ENCODE assay signal across 12 cellular contexts in the genomic region with DNA sequence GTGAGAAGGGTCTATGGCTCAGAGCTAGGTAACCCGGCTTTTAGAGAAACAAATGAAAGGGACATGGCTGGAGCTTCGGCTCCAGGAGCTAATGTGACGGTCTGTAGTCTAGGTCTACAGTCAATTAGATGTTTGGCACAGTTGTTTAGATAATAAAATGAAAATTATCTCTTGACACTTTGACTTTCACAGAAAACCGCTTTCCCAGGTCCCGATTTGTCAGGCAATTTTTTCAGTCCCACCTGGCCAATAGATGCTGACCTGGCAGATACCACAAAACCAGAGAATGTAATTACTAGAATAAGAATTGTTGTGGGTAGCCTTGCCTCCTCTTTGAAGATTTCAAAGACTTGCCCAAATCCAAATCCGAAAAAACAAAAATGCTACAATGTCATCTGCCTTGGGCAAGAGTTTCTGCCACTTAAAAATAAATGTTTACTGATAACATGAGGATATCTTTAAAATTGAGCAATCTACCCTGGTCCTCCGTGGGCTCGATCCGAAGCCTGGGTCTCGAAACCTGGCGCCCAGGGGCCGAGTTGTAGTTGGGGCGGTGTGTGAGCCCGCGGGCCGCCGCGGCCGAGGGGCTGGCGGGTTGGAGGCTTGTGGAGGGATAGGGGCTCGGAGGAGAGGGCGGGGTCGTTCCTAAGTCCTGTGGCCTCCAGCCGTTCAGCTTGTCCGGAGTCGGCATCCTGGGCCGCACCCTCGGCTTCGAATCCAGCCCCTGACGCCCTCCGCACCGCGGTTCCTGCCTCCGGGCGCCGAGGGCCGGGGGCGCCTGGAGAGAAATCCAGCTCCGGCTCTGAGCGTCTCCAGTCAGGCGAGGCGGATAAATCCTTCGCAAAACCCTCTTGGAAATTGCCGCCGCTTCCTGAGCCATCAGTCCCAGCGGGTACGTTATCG. TPM values are rescaled to one million over a fixed set of nuclear protein-coding genes. Genes with fewer than 3 reads are reported as not detected.
DNase-seq lines count a peak whose midpoint lies in the region; FAIRE-seq and TF ChIP-seq lines count a peak whose summit lies in the region.
"Had no signal": no experiment of that assay in that cellular context is flagged by ENCODE, and none has a peak within 500 bp of the region (broad histone marks: within the 10 kb centered on the region; RNA-seq: fewer than 3 reads in every experiment).

No MANE protein-coding gene starts in this region.

- no peaks in the 10 kb centered on the region for H3K36me3 Mint-ChIP-seq in MCF 10A (ENCODE audit: insufficient read depth, unreplicated experiment)
- H3K36me3 Mint-ChIP-seq in activated CD4-positive, alpha-beta memory T cell treated with anti-CD3 and anti-CD28 coated beads for 36 hours, result no peaks in the 10 kb centered on the region

- H3K9me3 ChIP-seq in breast epithelium, result no peaks in the 10 kb centered on the region
- no peaks in the 10 kb centered on the region for H3K9me3 ChIP-seq in testis
- H3K9me3 ChIP-seq: body of pancreas had no signal

- H3K27me3 ChIP-seq in breast epithelium (peaks cover 24 to 100% of the 10 kb centered on the region in 2 donors), testis (peaks cover 16% of the 10 kb centered on the region)

- H3K9me3 Mint-ChIP-seq in MCF 10A (ENCODE audit: unreplicated experiment), result no peaks in the 10 kb centered on the region
- H3K9me3 Mint-ChIP-seq in activated CD4-positive, alpha-beta memory T cell treated with anti-CD3 and anti-CD28 coated beads for 36 hours, result no peaks in the 10 kb centered on the region

- CTCF ChIA-PET in MCF 10A (lab: Yijun Ruan, JAX), result interaction anchor here (0.8 kb wide), 1 partner anchor 16 kb away, joined by 3 read pairs; no protein-coding TSS in a partner anchor
- CTCF ChIA-PET in activated CD4-positive, alpha-beta memory T cell treated with anti-CD3 and anti-CD28 coated beads for 36 hours (lab: Charles Lee), result interaction anchor here (1.5 kb wide), 1 partner anchor 27 kb away, joined by 3 read pairs; no protein-coding TSS in a partner anchor

- POLR2A ChIA-PET in MCF 10A (lab: Yijun Ruan, JAX), result no interaction called here
- POLR2A ChIA-PET in activated CD4-positive, alpha-beta memory T cell treated with anti-CD3 and anti-CD28 coated beads for 36 hours (lab: Charles Lee), result no interaction called here

- no peak overlapping the region for H3K27ac Mint-ChIP-seq in MCF 10A (ENCODE audit: low read depth, unreplicated experiment)
- no peak overlapping the region for H3K27ac Mint-ChIP-seq in activated CD4-positive, alpha-beta memory T cell treated with anti-CD3 and anti-CD28 coated beads for 36 hours

- 10% methylated on average over 30 to 48 of the region's 48 CpGs for WGBS in testis, 2 donors

- H3K4me3 Mint-ChIP-seq in MCF 10A (ENCODE audit: unreplicated experiment), result no peak overlapping the region
- H3K4me3 Mint-ChIP-seq in activated CD4-positive, alpha-beta memory T cell treated with anti-CD3 and anti-CD28 coated beads for 36 hours, result no peak overlapping the region

- peaks cover 73% of the 10 kb centered on the region for H3K27me3 Mint-ChIP-seq in MCF 10A (ENCODE audit: insufficient read depth, unreplicated experiment)
- H3K27me3 Mint-ChIP-seq in activated CD4-positive, alpha-beta memory T cell treated with anti-CD3 and anti-CD28 coated beads for 36 hours, result peaks cover 72% of the 10 kb centered on the region

- no peak for FAIRE-seq in frontal cortex (lab: Jason Lieb, UNC)

- H3K27ac ChIP-seq in breast epithelium, result no peak overlapping the region
- H3K27ac ChIP-seq in testis, result no peak overlapping the region
- H3K27ac ChIP-seq: body of pancreas had no signal

- DNase-seq in breast epithelium (ENCODE audit: low spot score in 2 of 2), result no peak
- no peak for DNase-seq in MCF 10A (ENCODE audit: unreplicated experiment)
- peak; percentile 8 for DNase-seq in activated CD4-positive, alpha-beta memory T cell treated with anti-CD3 and anti-CD28 coated beads for 36 hours
- peak; percentile 65 for DNase-seq in left kidney (ENCODE audit: low read depth, low spot score)
- peak; percentile 9 for DNase-seq in testis
- DNase-seq in frontal cortex (ENCODE audit: low spot score in 2 of 2), result no peak
- DNase-seq in iPS-NIHi7 (ENCODE audit: extremely low spot score), result no peak
- no peak for DNase-seq in stimulated activated CD4-positive, alpha-beta T cell treated with anti-CD3 and anti-CD28 coated beads, Interleukin-2, amount 100 ng/mL, for 24 hours
- DNase-seq: hypothalamus, NCI-H2171 treated with DMSO at 0.1 percent for 48 hours, T-helper 9 cell had no signal

- H3K36me3 ChIP-seq in breast epithelium (no peaks in the 10 kb centered on the region), testis (ENCODE audit: low read depth, missing control alignments) (no peaks in the 10 kb centered on the region)

- H3K4me1 ChIP-seq in breast epithelium, result peaks cover 14 to 17% of the 10 kb centered on the region in 2 donors
- peaks cover 31% of the 10 kb centered on the region for H3K4me1 ChIP-seq in testis

- no peak for TF ChIP-seq POLR2A in breast epithelium (IDR thresholded peaks at IDR 0.05)
- TF ChIP-seq POLR2A in testis (IDR thresholded peaks at IDR 0.05), result no peak

- peaks cover 2% of the 10 kb centered on the region for H3K4me1 Mint-ChIP-seq in MCF 10A (ENCODE audit: insufficient read depth, unreplicated experiment)
- H3K4me1 Mint-ChIP-seq in activated CD4-positive, alpha-beta memory T cell treated with anti-CD3 and anti-CD28 coated beads for 36 hours (ENCODE audit: low read depth), result peaks cover 29% of the 10 kb centered on the region

- no TSS peak for BruUV-seq in MCF 10A (replicated peaks; lab: Mats Ljungman, UMichigan)

- TF ChIP-seq CTCF in breast epithelium (IDR thresholded peaks at IDR 0.05) (no peak), MCF 10A (IDR thresholded peaks at IDR 0.05; ENCODE audit: unreplicated experiment) (no peak), testis (IDR thresholded peaks at IDR 0.05) (no peak)

- H3K4me3 ChIP-seq in breast epithelium (peak overlapping the region in 2 of 3 donors; percentile 26 to 52), testis (peak overlapping the region; percentile 12 to 46)
- H3K4me3 ChIP-seq: body of pancreas had no signal

- intact Hi-C loops in breast epithelium (cut with DNase I; ENCODE audit: low total_unique reads) (no loop called here), MCF 10A (cut with micrococcal nuclease) (no loop called here), testis (cut with DNase I; ENCODE audit: low total_unique reads) (no loop called here)
- intact Hi-C loops in activated CD4-positive, alpha-beta memory T cell treated with anti-CD3 and anti-CD28 coated beads for 36 hours (cut with micrococcal nuclease), result loop anchor here (5.0 kb wide), 2 partner anchors 57 to 772 kb away; a partner anchor contains a TSS

RNA-seq across cellular contexts. Expression of a gene that starts 2.3 kb away (rescaled TPM):
- total RNA-seq in breast epithelium (under 1 TPM in 1 of 3 donors, not detected in 2; 0.44 TPM), MCF 10A (2022) (not detected in 2 replicates), testis (10 to 100 TPM; 11.3 to 13.2 TPM), frontal cortex (11.8 TPM)
- total RNA-seq in activated CD4-positive, alpha-beta memory T cell treated with anti-CD3 and anti-CD28 coated beads for 36 hours, result not detected
- polyA plus RNA-seq in testis (ENCODE audit: insufficient read depth, low read depth, low replicate concordance), result 4.5 TPM

RNA-seq across cellular contexts. Expression of a gene that starts 32.5 kb away (rescaled TPM):
- total RNA-seq in breast epithelium (10 to 100 TPM; 36.3 to 53.4 (median 46.2) TPM), MCF 10A (2022) (12.9 and 18.1 TPM in 2 replicates), testis (10 to 100 TPM; 21.7 to 27.6 TPM), frontal cortex (1.6 TPM)
- total RNA-seq in activated CD4-positive, alpha-beta memory T cell treated with anti-CD3 and anti-CD28 coated beads for 36 hours, result 1 to 10 TPM; 7.1 to 8.5 TPM
- polyA plus RNA-seq in testis (ENCODE audit: insufficient read depth, low read depth, low replicate concordance), result 15.7 TPM

Comparison
In these comparisons a context has a peak if more than half of its experiments do, and no peak if none do; other contexts are left out.
1. DNase-seq: peak in activated CD4-positive, alpha-beta memory T cell treated with anti-CD3 and anti-CD28 coated beads for 36 hours (single experiment), left kidney (single experiment) and testis (single experiment); none in breast epithelium (0 of 2), MCF 10A (single experiment), frontal cortex (0 of 2), iPS-NIHi7 (single experiment) and stimulated activated CD4-positive, alpha-beta T cell treated with anti-CD3 and anti-CD28 coated beads, Interleukin-2, amount 100 ng/mL, for 24 hours (0 of 2).